8 cellular contexts compared by ENCODE assay signal in genomic region chr5:8184455-8185063, GRCh38.
DNase-seq lines count a peak whose midpoint lies in the region; ATAC-seq, FAIRE-seq and TF ChIP-seq lines count a peak whose summit lies in the region.

No MANE protein-coding gene starts in this region.

- ATAC-seq in GM19463 (IDR thresholded peaks at IDR 0.05; ENCODE audit: unreplicated experiment) = peak; percentile 97
- ATAC-seq in HG03442 (IDR thresholded peaks at IDR 0.05; ENCODE audit: unreplicated experiment) = peak; percentile 97

- H2BK120ac ChIP-seq in H1 (replicated peaks; ENCODE audit: low read depth, low read length) (no peak overlapping the region), neuronal stem cell (ENCODE audit: low read depth, low read length) (no peak overlapping the region)

- no peaks in the 10 kb centered on the region for H3K79me2 ChIP-seq in H1 (ENCODE audit: control insufficient read depth in 1 of 2, insufficient read depth in 2 of 2, low read length in 2 of 2)

- H3K9me3 ChIP-seq in H1 (ENCODE audit: insufficient read depth in 2 of 2, low read depth in 1 of 2, low read length in 1 of 2) (no peaks in the 10 kb centered on the region), neuronal stem cell (replicated peaks in 1 of 2; ENCODE audit: control insufficient read depth in 2 of 2, insufficient read depth in 1 of 2, low read depth in 1 of 2, low read length in 2 of 2) (no peaks in the 10 kb centered on the region)

- no peak overlapping the region for H3K9ac ChIP-seq in H1 (replicated peaks in 1 of 4; ENCODE audit: extremely low read depth in 1 of 4, low read depth in 3 of 4, low read length in 3 of 4)
- H3K9ac ChIP-seq in neuronal stem cell (ENCODE audit: low read depth, low read length, poor library complexity) = no peak overlapping the region

- H3K4me1 ChIP-seq in H1 (replicated peaks in 1 of 4; ENCODE audit: control insufficient read depth in 3 of 4, insufficient read depth in 4 of 4, low read length in 3 of 4) = peaks cover 0 to 5% (median 0%) of the 10 kb centered on the region in 4 experiments; a peak in 2 of 7 replicates
- no peaks in the 10 kb centered on the region for H3K4me1 ChIP-seq in neuronal stem cell (ENCODE audit: control insufficient read depth in 2 of 2, insufficient read depth in 1 of 2, low read depth in 1 of 2, low read length in 2 of 2)

- TF ChIP-seq RAD21 in H1 (IDR thresholded peaks at IDR 0.05 in 1 of 2, conservative IDR thresholded peaks at IDR 0.05 in 1 of 2; ENCODE audit: low read depth in 2 of 2, low read length in 2 of 2) = peak; percentile 73 to 77

- TF ChIP-seq CTCF in H1 (IDR thresholded peaks at IDR 0.05; ENCODE audit: control extremely low read depth in 1 of 3, insufficient read depth in 1 of 3, low read depth in 1 of 3, low read length in 3 of 3) = peak; percentile 69 to 96 (median 94)

- TF ChIP-seq EP300 in H1 (IDR thresholded peaks at IDR 0.05; ENCODE audit: borderline replicate concordance in 1 of 2, low read depth in 2 of 2, low read length in 2 of 2) = no peak

- H2BK15ac ChIP-seq in H1 (ENCODE audit: low read length) = no peak overlapping the region
- no peak overlapping the region for H2BK15ac ChIP-seq in neuronal stem cell (ENCODE audit: low read length)

- peak; percentile 26 to 31 for DNase-seq in NCI-H187 (lab: John Stamatoyannopoulos, UW)
- DNase-seq in NCI-H187 treated with DMSO at 0.1 percent for 48 hours (lab: John Stamatoyannopoulos, UW) = no peak
- peak; percentile 30 for DNase-seq in RKO (ENCODE audit: low spot score)
- DNase-seq in H1 (ENCODE audit: low read depth in 1 of 2, low spot score in 2 of 2) = peak; percentile 50 to 88
- peak; percentile 8 for DNase-seq in neuronal stem cell (ENCODE audit: low spot score)
- DNase-seq in effector CD8-positive, alpha-beta T cell (lab: John Stamatoyannopoulos, UW) = no peak

- no peak for TF ChIP-seq POLR2A in H1 (IDR thresholded peaks at IDR 0.05; ENCODE audit: control extremely low read depth in 1 of 2, low read depth in 2 of 2, low read length in 2 of 2)

- 37% methylated on average over 5 of the region's 5 CpGs; no CpG with 5 or more reads in 1 of the 2 experiments for WGBS in H1 (ENCODE audit: extremely low coverage in 1 of 2, insufficient coverage in 1 of 2, insufficient read length in 1 of 2, insufficient replicate concordance in 2 of 2, low coverage in 1 of 2, low lambda C conversion rate in 2 of 2, missing lambda C conversion rate in 1 of 2), 2 experiments
- no CpG with 5 or more reads among the region's 5 CpGs for WGBS in neuronal stem cell (ENCODE audit: extremely low coverage in 2 of 2, insufficient read length in 2 of 2, insufficient replicate concordance in 1 of 2), 2 donors

- H2AK5ac ChIP-seq in H1 (ENCODE audit: low read depth, low read length) = no peak overlapping the region
- H2AK5ac ChIP-seq in neuronal stem cell (ENCODE audit: low read depth, low read length) = no peak overlapping the region

- POLR2A ChIA-PET in H1 (lab: Charles Lee; ENCODE audit: partially characterized antibody) = no interaction called here

- H2BK12ac ChIP-seq in H1 (ENCODE audit: low read depth, low read length) (no peak overlapping the region), neuronal stem cell (ENCODE audit: low read length) (no peak overlapping the region)

- no peaks in the 10 kb centered on the region for H3K27me3 ChIP-seq in H1 (replicated peaks in 1 of 4; ENCODE audit: control insufficient read depth in 3 of 4, extremely low read depth in 1 of 4, insufficient read depth in 3 of 4, low read length in 3 of 4)
- no peaks in the 10 kb centered on the region for H3K27me3 ChIP-seq in neuronal stem cell (ENCODE audit: control insufficient read depth in 3 of 3, insufficient read depth in 3 of 3, low read depth in 1 of 3, low read length in 3 of 3)

- no peak overlapping the region for H2BK20ac ChIP-seq in H1 (ENCODE audit: low read length)

- H4K8ac ChIP-seq in H1 (ENCODE audit: extremely low read depth, insufficient read depth, low read length) = no peak overlapping the region
- no peak overlapping the region for H4K8ac ChIP-seq in neuronal stem cell (ENCODE audit: low read depth, low read length)

- no peaks in the 10 kb centered on the region for H3K36me3 ChIP-seq in H1 (ENCODE audit: control insufficient read depth in 2 of 4, insufficient read depth in 4 of 4, low read length in 3 of 4)
- H3K36me3 ChIP-seq in neuronal stem cell (replicated peaks in 1 of 2; ENCODE audit: control insufficient read depth in 2 of 2, insufficient read depth in 2 of 2, low read length in 2 of 2) = no peaks in the 10 kb centered on the region

- H3K27ac ChIP-seq in H1 (ENCODE audit: low read depth, low read length) (no peak overlapping the region), neuronal stem cell (replicated peaks; ENCODE audit: low read length) (no peak overlapping the region)

- H3K14ac ChIP-seq in H1 (ENCODE audit: insufficient read length) (no peak overlapping the region), neuronal stem cell (ENCODE audit: low read length) (no peak overlapping the region)

- no peak overlapping the region for H4K5ac ChIP-seq in H1 (ENCODE audit: insufficient read length, low read depth, low read length)

- H3K23me2 ChIP-seq in H1 (ENCODE audit: low read depth, low read length) = no peaks in the 10 kb centered on the region

- H3K4me3 ChIP-seq in H1 (ENCODE audit: extremely low read depth in 1 of 4, insufficient read depth in 2 of 4, low read depth in 3 of 4, low read length in 4 of 4) = no peak overlapping the region
- H3K4me3 ChIP-seq in neuronal stem cell (ENCODE audit: low read length in 2 of 2) = no peak overlapping the region

- H3K4ac ChIP-seq in H1 (replicated peaks; ENCODE audit: insufficient read length, low read depth, low read length) = no peak overlapping the region
- H3K4ac ChIP-seq in neuronal stem cell (ENCODE audit: low read length) = no peak overlapping the region

- no peak overlapping the region for H3K23ac ChIP-seq in H1 (ENCODE audit: insufficient read length)
- H3K23ac ChIP-seq in neuronal stem cell (ENCODE audit: low read depth, low read length, poor library complexity) = no peak overlapping the region

- H4K91ac ChIP-seq in H1 (replicated peaks; ENCODE audit: insufficient read length, low read length) (no peak overlapping the region), neuronal stem cell (ENCODE audit: low read depth, low read length, poor library complexity) (no peak overlapping the region)

- no peaks in the 10 kb centered on the region for H4K20me1 ChIP-seq in H1 (replicated peaks in 1 of 2; ENCODE audit: control insufficient read depth in 1 of 2, insufficient read depth in 2 of 2, low read length in 2 of 2)

- no peak overlapping the region for H3K4me2 ChIP-seq in H1 (ENCODE audit: insufficient read depth in 1 of 2, low read depth in 2 of 2, low read length in 2 of 2)
- no peak overlapping the region for H3K4me2 ChIP-seq in neuronal stem cell (ENCODE audit: insufficient read depth, low read length, poor library complexity, severe bottlenecking)

- FAIRE-seq in H1 (lab: Jason Lieb, UNC) = peak; percentile 84

- H3K18ac ChIP-seq in H1 (ENCODE audit: extremely low read depth, low read length) = no peak overlapping the region
- H3K18ac ChIP-seq in neuronal stem cell (ENCODE audit: low read length) = no peak overlapping the region

- H2AFZ ChIP-seq in H1 (ENCODE audit: low read length) (0 out of 2 replicates have a peak overlapping the region, but pooled peaks have one; percentile 37), neuronal stem cell (ENCODE audit: low read length) (no peak overlapping the region)

- no peaks in the 10 kb centered on the region for H3K79me1 ChIP-seq in H1 (ENCODE audit: low read depth, low read length)
- H3K79me1 ChIP-seq in neuronal stem cell (ENCODE audit: low read depth, low read length) = no peaks in the 10 kb centered on the region

- H2BK5ac ChIP-seq in H1 (ENCODE audit: low read depth, low read length) (no peak overlapping the region), neuronal stem cell (ENCODE audit: low read length) (no peak overlapping the region)

- H3K56ac ChIP-seq in H1 (replicated peaks; ENCODE audit: insufficient read length, low read depth, low read length) = no peak overlapping the region

- CTCF ChIA-PET in H1 (lab: Charles Lee; ENCODE audit: partially characterized antibody) = interaction anchor here (0.7 to 2.9 kb wide), 19 partner anchors 10 to 581 kb away, joined by 3 to 22 read pairs (median 3); no protein-coding TSS in a partner anchor

TF ChIP-seq in H1, 55 proteins besides CTCF, POLR2A, EP300 and RAD21:
- TF ChIP-seq SAP30 (IDR thresholded peaks at IDR 0.05; ENCODE audit: insufficient read depth, insufficient replicate concordance, low read length) = no peak
- TF ChIP-seq YY1 (IDR thresholded peaks at IDR 0.05; ENCODE audit: low read depth, low read length) = 0 out of 2 replicates have a peak, but pooled peaks have one; percentile 32
- no peak for TF ChIP-seq SP2 (IDR thresholded peaks at IDR 0.05; ENCODE audit: low read length)
- TF ChIP-seq SP4 (IDR thresholded peaks at IDR 0.05; ENCODE audit: low read length) = no peak
- TF ChIP-seq RFX5 (IDR thresholded peaks at IDR 0.05; ENCODE audit: borderline replicate concordance, low read depth, low read length) = no peak
- no peak for TF ChIP-seq RXRA (IDR thresholded peaks at IDR 0.05; ENCODE audit: insufficient read depth, low read depth, low read length)
- TF ChIP-seq EZH2 (IDR thresholded peaks at IDR 0.05; ENCODE audit: low read depth, low read length, severe bottlenecking) = no peak
- TF ChIP-seq TCF12 (IDR thresholded peaks at IDR 0.05; ENCODE audit: low read depth, low read length) = 0 out of 2 replicates have a peak, but pooled peaks have one; percentile 46
- TF ChIP-seq KDM1A (IDR thresholded peaks at IDR 0.05; ENCODE audit: borderline replicate concordance, low read length) = no peak
- no peak for TF ChIP-seq MAX (IDR thresholded peaks at IDR 0.05)
- TF ChIP-seq ZNF274 (IDR thresholded peaks at IDR 0.05; ENCODE audit: borderline replicate concordance, extremely low read depth, low read length) = no peak
- TF ChIP-seq BCL11A (IDR thresholded peaks at IDR 0.05; ENCODE audit: low read depth in 2 of 2, low read length in 2 of 2) = no peak
- TF ChIP-seq JUND (IDR thresholded peaks at IDR 0.05; ENCODE audit: low read length) = no peak
- TF ChIP-seq GTF2F1 (IDR thresholded peaks at IDR 0.05; ENCODE audit: borderline replicate concordance, low read depth, low read length) = no peak

Comparison
In these comparisons a context has a peak if more than half of its experiments do, and no peak if none do; other contexts are left out.
1. DNase-seq: peak in NCI-H187 (2 of 2), RKO (single experiment), H1 (2 of 2) and neuronal stem cell (single experiment); none in NCI-H187 treated with DMSO at 0.1 percent for 48 hours (single experiment) and effector CD8-positive, alpha-beta T cell (single experiment).